8 cellular contexts compared by ENCODE assay signal in the genomic region with DNA sequence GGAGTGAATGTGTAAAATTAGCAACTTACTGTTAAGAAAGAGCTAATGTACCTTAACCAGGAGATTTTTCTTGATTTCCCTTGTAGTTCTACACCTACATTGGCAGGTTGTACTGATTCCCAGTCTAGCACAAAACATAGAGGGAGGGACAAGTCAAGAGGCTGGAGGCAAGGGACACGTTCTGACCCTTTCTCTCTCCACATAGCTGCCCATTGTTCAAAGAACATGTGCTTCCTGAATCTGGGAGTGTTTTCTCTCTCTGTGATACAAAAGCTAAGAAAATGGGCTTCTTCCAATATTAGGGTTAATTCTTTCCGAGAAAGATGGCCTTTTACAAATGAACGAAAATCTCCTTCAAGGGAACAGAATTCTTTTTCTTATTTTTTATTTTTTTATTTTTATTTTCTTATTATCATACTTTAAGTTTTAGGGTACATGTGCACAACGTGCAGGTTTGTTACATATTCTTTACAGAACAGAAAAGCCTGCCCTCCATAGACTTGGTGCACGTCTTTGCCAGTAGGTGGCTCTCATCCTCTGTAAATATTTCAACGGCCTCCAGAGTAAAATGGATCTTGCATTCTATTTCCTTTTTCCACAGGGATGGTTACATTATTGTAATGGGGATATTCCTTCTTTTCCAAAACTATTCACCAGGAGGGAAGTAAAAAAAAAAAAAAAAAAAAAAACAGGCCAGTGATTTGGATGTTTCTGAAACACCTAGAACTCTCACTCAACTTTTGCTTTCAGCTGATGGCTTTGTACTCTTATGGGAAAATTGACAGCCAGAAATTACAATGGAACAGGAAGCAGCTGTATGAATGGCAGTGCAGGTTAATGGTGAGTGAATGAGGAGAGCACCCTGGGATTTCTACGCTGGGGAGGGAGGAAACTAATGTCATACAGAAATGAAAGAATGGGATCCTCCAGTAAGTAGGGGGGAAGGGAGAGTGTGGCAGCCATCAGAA. TPM values are rescaled to one million over a fixed set of nuclear protein-coding genes. Genes with fewer than 3 reads are reported as not detected.
A peak's percentile ranks its signal among the peaks of the same experiment; 100 is the strongest.
DNase-seq lines count a peak whose midpoint lies in the region; ATAC-seq, FAIRE-seq and TF ChIP-seq lines count a peak whose summit lies in the region.

No MANE protein-coding gene starts in this region.

- H3K27me3 Mint-ChIP-seq in Calu3 (ENCODE audit: unreplicated experiment) (no peaks in the 10 kb centered on the region), type B pancreatic cell (peaks cover 26% of the 10 kb centered on the region)
- peaks cover 21% of the 10 kb centered on the region for H3K27me3 Mint-ChIP-seq in T-helper 2 cell treated with Interferon-gamma antibody and Interleukin-4, amounts not matched to agents 5 μg/mL and 100 μg/mL, for 36 hours (ENCODE audit: low read depth)

- H3K36me3 Mint-ChIP-seq in Calu3 (ENCODE audit: insufficient read depth, unreplicated experiment), result peaks cover 4% of the 10 kb centered on the region
- peaks cover 7% of the 10 kb centered on the region for H3K36me3 Mint-ChIP-seq in type B pancreatic cell
- H3K36me3 Mint-ChIP-seq in T-helper 2 cell treated with Interferon-gamma antibody and Interleukin-4, amounts not matched to agents 5 μg/mL and 100 μg/mL, for 36 hours (ENCODE audit: low read depth), result peaks cover 10% of the 10 kb centered on the region

- peak; percentile 78 for FAIRE-seq in colon (lab: Jason Lieb, UNC)

- DNase-seq in Calu3 (peak; percentile 19), Panc1 (ENCODE audit: low read depth, low spot score) (no peak), lower lobe of right lung (no peak), type B pancreatic cell (ENCODE audit: extremely low spot score, unreplicated experiment) (no peak)
- no peak for DNase-seq in T-helper 2 cell treated with Interferon-gamma antibody and Interleukin-4, amounts not matched to agents 5 μg/mL and 100 μg/mL, for 36 hours (ENCODE audit: low spot score)

- peaks cover 15% of the 10 kb centered on the region for H3K4me1 Mint-ChIP-seq in Calu3 (ENCODE audit: low read depth, unreplicated experiment)
- peaks cover 5% of the 10 kb centered on the region for H3K4me1 Mint-ChIP-seq in type B pancreatic cell (ENCODE audit: unreplicated experiment)
- H3K4me1 Mint-ChIP-seq in T-helper 2 cell treated with Interferon-gamma antibody and Interleukin-4, amounts not matched to agents 5 μg/mL and 100 μg/mL, for 36 hours (ENCODE audit: low read depth), result peaks cover 1% of the 10 kb centered on the region

- in situ Hi-C loops in Panc1 (cut with HindIII; ENCODE audit: low pct_unique_long_range_greater_than_20kb, low sequenced_read_pairs), result no loop called here

- H3K36me3 ChIP-seq in Panc1 (ENCODE audit: control insufficient read depth, insufficient read depth, low read length) (no peaks in the 10 kb centered on the region), lower lobe of right lung (peaks cover 14% of the 10 kb centered on the region)

- H3K9me3 Mint-ChIP-seq in Calu3 (ENCODE audit: low read depth, unreplicated experiment), result no peaks in the 10 kb centered on the region
- no peaks in the 10 kb centered on the region for H3K9me3 Mint-ChIP-seq in type B pancreatic cell
- H3K9me3 Mint-ChIP-seq in T-helper 2 cell treated with Interferon-gamma antibody and Interleukin-4, amounts not matched to agents 5 μg/mL and 100 μg/mL, for 36 hours, result no peaks in the 10 kb centered on the region

- no peak overlapping the region for H3K27ac Mint-ChIP-seq in Calu3 (ENCODE audit: unreplicated experiment)
- H3K27ac Mint-ChIP-seq in type B pancreatic cell, result no peak overlapping the region
- no peak overlapping the region for H3K27ac Mint-ChIP-seq in T-helper 2 cell treated with Interferon-gamma antibody and Interleukin-4, amounts not matched to agents 5 μg/mL and 100 μg/mL, for 36 hours

- H3K4me3 ChIP-seq in Panc1 (ENCODE audit: low read depth in 2 of 2, low read length in 2 of 2) (no peak overlapping the region), lower lobe of right lung (no peak overlapping the region)

- H3K4me1 ChIP-seq in Panc1 (ENCODE audit: control insufficient read depth, insufficient read depth, low read length) (no peaks in the 10 kb centered on the region), lower lobe of right lung (peaks cover 4% of the 10 kb centered on the region)

- intact Hi-C loops in Calu3 (cut with micrococcal nuclease; ENCODE audit: unreplicated experiment), result no loop called here
- intact Hi-C loops in Panc1 (cut with micrococcal nuclease; ENCODE audit: unreplicated experiment), result loop anchor here (10.0 kb wide), 1 partner anchor 467 kb away; no protein-coding TSS in a partner anchor
- intact Hi-C loops in lower lobe of right lung (cut with DNase I), result no loop called here

- H3K4me3 Mint-ChIP-seq in Calu3 (ENCODE audit: low read depth, unreplicated experiment), result no peak overlapping the region
- no peak overlapping the region for H3K4me3 Mint-ChIP-seq in type B pancreatic cell
- H3K4me3 Mint-ChIP-seq in T-helper 2 cell treated with Interferon-gamma antibody and Interleukin-4, amounts not matched to agents 5 μg/mL and 100 μg/mL, for 36 hours, result no peak overlapping the region

- peak; percentile 65 for ATAC-seq in GM19023 (IDR thresholded peaks at IDR 0.05; ENCODE audit: unreplicated experiment)
- peak; percentile 53 for ATAC-seq in HG03565 (IDR thresholded peaks at IDR 0.05; ENCODE audit: unreplicated experiment)
- ATAC-seq in Panc1, result no peak
- ATAC-seq in lower lobe of right lung, result peak; percentile 64 to 83

- CTCF ChIA-PET in Calu3 (lab: Charles Lee), result interaction anchor here (0.6 to 1.0 kb wide), 4 partner anchors 11 to 555 kb away, joined by 3 to 8 read pairs (median 5); no protein-coding TSS in a partner anchor
- CTCF ChIA-PET in Panc1 (lab: Charles Lee), result interaction anchor here (0.6 kb wide), 3 partner anchors 79 to 472 kb away, joined by 3 to 8 read pairs (median 3); no protein-coding TSS in a partner anchor

- no peak overlapping the region for H3K27ac ChIP-seq in Panc1 (ENCODE audit: low read length)
- no peak overlapping the region for H3K27ac ChIP-seq in lower lobe of right lung

- POLR2A ChIA-PET in Panc1 (lab: Charles Lee), result no interaction called here

- TF ChIP-seq CTCF in Calu3 (IDR thresholded peaks at IDR 0.05; ENCODE audit: unreplicated experiment) (peak; percentile 48), Panc1 (IDR thresholded peaks at IDR 0.05) (peak; percentile 36; the same call in 1 of the 2 replicates), lower lobe of right lung (IDR thresholded peaks at IDR 0.05) (peak; percentile 71), type B pancreatic cell (conservative IDR thresholded peaks at IDR 0.05) (peak; percentile 84)

- H3K9me3 ChIP-seq in Panc1 (ENCODE audit: control insufficient read depth, insufficient read depth, low read depth, low read length) (no peaks in the 10 kb centered on the region), lower lobe of right lung (no peaks in the 10 kb centered on the region)

- BruUV-seq in Calu3 (replicated peaks; lab: Mats Ljungman, UMichigan), result no TSS peak
- BruUV-seq in Panc1 (replicated peaks; lab: Mats Ljungman, UMichigan), result no TSS peak

- H3K27me3 ChIP-seq in Panc1 (ENCODE audit: control insufficient read depth, insufficient read depth, low read length) (no peaks in the 10 kb centered on the region), lower lobe of right lung (ENCODE audit: low read depth) (no peaks in the 10 kb centered on the region)

RNA-seq across cellular contexts. Expression of a gene that starts 13.1 kb away (rescaled TPM):
- total RNA-seq in Calu3 (2022) (not detected in 2 replicates), Panc1 (2021; ENCODE audit: unreplicated experiment) (not detected), lower lobe of right lung (not detected), type B pancreatic cell (ENCODE audit: low replicate concordance) (not detected in 2 replicates)
- polyA plus RNA-seq in Panc1 (2012; ENCODE audit: insufficient read length), result not detected

RNA-seq across cellular contexts. Expression of a gene that starts 17.0 kb away (rescaled TPM):
- total RNA-seq in Calu3 (2022) (15.8 and 16.8 TPM in 2 replicates), Panc1 (2021; ENCODE audit: unreplicated experiment) (7.4 TPM), lower lobe of right lung (22.7 TPM), type B pancreatic cell (ENCODE audit: low replicate concordance) (29.9 and 33.3 TPM in 2 replicates)
- 3.6 TPM for polyA plus RNA-seq in Panc1 (2012; ENCODE audit: insufficient read length)

RNA-seq across cellular contexts. Expression of a gene that starts 32.4 kb away (rescaled TPM):
- not detected in 2 replicates for total RNA-seq in Calu3 (2022)
- not detected for total RNA-seq in Panc1 (2021; ENCODE audit: unreplicated experiment)
- not detected for polyA plus RNA-seq in Panc1 (2012; ENCODE audit: insufficient read length)
- total RNA-seq in lower lobe of right lung, result not detected
- not detected in 2 replicates for total RNA-seq in type B pancreatic cell (ENCODE audit: low replicate concordance)

RNA-seq across cellular contexts. Expression of a gene that starts 49.6 kb away (rescaled TPM):
- total RNA-seq in Calu3 (2022), result not detected in 2 replicates
- total RNA-seq in Panc1 (2021; ENCODE audit: unreplicated experiment), result not detected
- not detected for polyA plus RNA-seq in Panc1 (2012; ENCODE audit: insufficient read length)
- 1.1 TPM for total RNA-seq in lower lobe of right lung
- not detected in 2 replicates for total RNA-seq in type B pancreatic cell (ENCODE audit: low replicate concordance)
